In genomic region chr7:37289347-37289746, GRCh38 we compare ENCODE assay signal across 17 cellular contexts.
DNase-seq lines count a peak whose midpoint lies in the region; ATAC-seq and TF ChIP-seq lines count a peak whose summit lies in the region.
"Had no signal": no experiment of that assay in that cellular context is flagged by ENCODE, and none has a peak within 500 bp of the region (broad histone marks: within the 10 kb centered on the region; RNA-seq: fewer than 3 reads in every experiment).

No MANE protein-coding gene starts in this region.

- peaks cover 0 to 34% of the 10 kb centered on the region in 2 experiments; a peak in 2 of 4 replicates for H3K4me1 ChIP-seq in SK-N-SH (ENCODE audit: control insufficient read depth in 1 of 2, insufficient read depth in 2 of 2, low read depth in 1 of 2, low read length in 1 of 2)
- H3K4me1 ChIP-seq in neutrophil (ENCODE audit: control insufficient read depth in 1 of 2, insufficient read depth in 1 of 2, low read depth in 1 of 2, low read length in 1 of 2) = peaks cover 52 to 55% of the 10 kb centered on the region in 2 experiments

- H3K9me2 ChIP-seq in SK-N-SH = no peaks in the 10 kb centered on the region

- TF ChIP-seq CTCF in SK-N-SH (IDR thresholded peaks at IDR 0.05) = no peak
- no peak for TF ChIP-seq CTCF in neutrophil (IDR thresholded peaks at IDR 0.05)

- no peaks in the 10 kb centered on the region for H3K79me2 ChIP-seq in SK-N-SH (ENCODE audit: insufficient read depth)

- DNase-seq in SK-N-SH (peak; percentile 54), NCI-H1105 treated with DMSO at 0.1 percent for 48 hours (lab: John Stamatoyannopoulos, UW) (peak; percentile 4), caudate nucleus (lab: John Stamatoyannopoulos, UW) (peak in 1 of 61 donors; percentile 17), NCI-H2029 treated with DMSO at 0.1 percent for 48 hours (lab: John Stamatoyannopoulos, UW) (no peak)
- DNase-seq: activated CD8-positive, alpha-beta memory T cell treated with anti-CD3 and anti-CD28 coated beads, Interleukin-2, amount 50 U/mL, for 4 hours; amniotic stem cell; Calu3; KBM-7; lower lobe of right lung; NCI-H1930; SW 1271 had no signal

- POLR2A ChIA-PET in SK-N-SH (lab: Yijun Ruan, JAX) = interaction anchor here (0.7 kb wide), 2 partner anchors 14 to 55 kb away, joined by 3 read pairs; no protein-coding TSS in a partner anchor

- no peaks in the 10 kb centered on the region for H4K20me1 ChIP-seq in SK-N-SH (ENCODE audit: insufficient read depth)

- H3K27ac ChIP-seq in SK-N-SH (ENCODE audit: low read depth in 2 of 2, low read length in 1 of 2) (peak overlapping the region in 1 of 2 experiments; percentile 73; a peak in 1 of 4 replicates), caudate nucleus (ENCODE audit: low read depth, low read length) (peak overlapping the region; percentile 7), neutrophil (peak overlapping the region; percentile 82)
- H3K27ac ChIP-seq: lower lobe of right lung, skin epidermis had no signal

- H3K36me3 ChIP-seq in SK-N-SH (replicated peaks in 1 of 2; ENCODE audit: control insufficient read depth in 1 of 2, insufficient read depth in 2 of 2, low read length in 1 of 2) (no peaks in the 10 kb centered on the region), neutrophil (no peaks in the 10 kb centered on the region)
- H3K36me3 ChIP-seq: lower lobe of right lung had no signal

- ATAC-seq in SK-N-SH treated with all-trans-retinoic acid at 6 μM for 48 hours (no peak), HG02852 (IDR thresholded peaks at IDR 0.05; ENCODE audit: unreplicated experiment) (no peak), GM18907 (IDR thresholded peaks at IDR 0.05; ENCODE audit: unreplicated experiment) (no peak)
- ATAC-seq: GM23338 had no signal

- TF ChIP-seq RAD21 in SK-N-SH (IDR thresholded peaks at IDR 0.05; ENCODE audit: low read length) = peak; percentile 5; the same call in 1 of the 2 replicates

- CTCF ChIA-PET in SK-N-SH (lab: Yijun Ruan, JAX) = interaction anchor here (1.0 to 1.6 kb wide), 7 partner anchors 46 to 545 kb away, joined by 3 to 7 read pairs (median 4); no protein-coding TSS in a partner anchor

- H2AFZ ChIP-seq in SK-N-SH (ENCODE audit: low read depth) = no peak overlapping the region
- H2AFZ ChIP-seq: GM23338 had no signal

- H3K9me3 ChIP-seq in SK-N-SH (peaks cover 3% of the 10 kb centered on the region; the same call in 1 of the 2 replicates), neutrophil (no peaks in the 10 kb centered on the region)
- H3K9me3 ChIP-seq: lower lobe of right lung had no signal

- H3K27me3 ChIP-seq in SK-N-SH (ENCODE audit: insufficient read depth) = no peaks in the 10 kb centered on the region
- no peaks in the 10 kb centered on the region for H3K27me3 ChIP-seq in neutrophil

- H3K4me3 ChIP-seq in SK-N-SH (ENCODE audit: low read depth in 2 of 2, low read length in 1 of 2) (no peak overlapping the region), neutrophil (ENCODE audit: low read depth in 1 of 2, low read length in 1 of 2) (no peak overlapping the region)
- H3K4me3 ChIP-seq: GM23338, lower lobe of right lung, skin epidermis had no signal

- no peaks in the 10 kb centered on the region for H3F3A ChIP-seq in SK-N-SH (replicated peaks; ENCODE audit: insufficient read depth)

- no peak overlapping the region for H3K4me2 ChIP-seq in SK-N-SH
- H3K4me2 ChIP-seq: GM23338 had no signal

- no peak overlapping the region for H3K9ac ChIP-seq in SK-N-SH

- peak in 1 of 2 experiments; percentile 44; a peak in 1 of 4 replicates for TF ChIP-seq EP300 in SK-N-SH (IDR thresholded peaks at IDR 0.05; ENCODE audit: borderline replicate concordance in 1 of 2, low read depth in 1 of 2, low read length in 1 of 2)

- WGBS in SK-N-SH (ENCODE audit: low lambda C conversion rate) = 19% methylated on average over 3 of the region's 3 CpGs

TF ChIP-seq in SK-N-SH, 30 proteins besides CTCF, POLR2A, EP300 and RAD21:
- TF ChIP-seq RCOR1 (IDR thresholded peaks at IDR 0.05; ENCODE audit: low read length) (peak; percentile 58; the same call in 1 of the 2 replicates), SIN3A (IDR thresholded peaks at IDR 0.05; ENCODE audit: borderline replicate concordance, low read depth, low read length) (no peak), MXI1 (IDR thresholded peaks at IDR 0.05; ENCODE audit: low read depth, low read length) (peak; percentile 39; the same call in 1 of the 2 replicates)

TF ChIP-seq in SK-N-SH treated with all-trans-retinoic acid at 6 μM for 48 hours, 23 proteins besides CTCF, POLR2A, EP300 and RAD21:
- TF ChIP-seq CREB5 (CRISPR knock-in tag; IDR thresholded peaks at IDR 0.05; ENCODE audit: low read depth) (no peak), GLIS3 (CRISPR knock-in tag; IDR thresholded peaks at IDR 0.05) (no peak), ZC3H10 (CRISPR knock-in tag; IDR thresholded peaks at IDR 0.05) (no peak), TSHZ2 (CRISPR knock-in tag; IDR thresholded peaks at IDR 0.05) (no peak), ISL1 (CRISPR knock-in tag; IDR thresholded peaks at IDR 0.05) (no peak), SNAI2 (CRISPR knock-in tag; IDR thresholded peaks at IDR 0.05) (no peak), ZNF565 (CRISPR knock-in tag; conservative IDR thresholded peaks at IDR 0.05; ENCODE audit: low read depth) (no peak), RARB (CRISPR knock-in tag; IDR thresholded peaks at IDR 0.05) (no peak), ZNF8 (CRISPR knock-in tag; IDR thresholded peaks at IDR 0.05) (no peak), ZFP30 (CRISPR knock-in tag; IDR thresholded peaks at IDR 0.05) (no peak), OSR1 (CRISPR knock-in tag; IDR thresholded peaks at IDR 0.05) (no peak), PATZ1 (CRISPR knock-in tag; IDR thresholded peaks at IDR 0.05; ENCODE audit: borderline replicate concordance) (no peak)
- TF ChIP-seq, protein P1, sequence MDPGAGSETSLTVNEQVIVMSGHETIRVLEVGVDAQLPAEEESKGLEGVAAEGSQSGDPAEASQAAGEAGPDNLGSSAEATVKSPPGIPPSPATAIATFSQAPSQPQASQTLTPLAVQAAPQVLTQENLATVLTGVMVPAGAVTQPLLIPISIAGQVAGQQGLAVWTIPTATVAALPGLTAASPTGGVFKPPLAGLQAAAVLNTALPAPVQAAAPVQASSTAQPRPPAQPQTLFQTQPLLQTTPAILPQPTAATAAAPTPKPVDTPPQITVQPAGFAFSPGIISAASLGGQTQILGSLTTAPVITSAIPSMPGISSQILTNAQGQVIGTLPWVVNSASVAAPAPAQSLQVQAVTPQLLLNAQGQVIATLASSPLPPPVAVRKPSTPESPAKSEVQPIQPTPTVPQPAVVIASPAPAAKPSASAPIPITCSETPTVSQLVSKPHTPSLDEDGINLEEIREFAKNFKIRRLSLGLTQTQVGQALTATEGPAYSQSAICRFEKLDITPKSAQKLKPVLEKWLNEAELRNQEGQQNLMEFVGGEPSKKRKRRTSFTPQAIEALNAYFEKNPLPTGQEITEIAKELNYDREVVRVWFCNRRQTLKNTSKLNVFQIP (CRISPR knock-in tag; IDR thresholded peaks at IDR 0.05; ENCODE audit: borderline replicate concordance, low read depth) = no peak
TF ChIP-seq in SK-N-SH treated with all-trans-retinoic acid at 6 μM for 48 hours: peak in this region for 0.
